ENCODE assay signal across 8 cellular contexts in the genomic region with DNA sequence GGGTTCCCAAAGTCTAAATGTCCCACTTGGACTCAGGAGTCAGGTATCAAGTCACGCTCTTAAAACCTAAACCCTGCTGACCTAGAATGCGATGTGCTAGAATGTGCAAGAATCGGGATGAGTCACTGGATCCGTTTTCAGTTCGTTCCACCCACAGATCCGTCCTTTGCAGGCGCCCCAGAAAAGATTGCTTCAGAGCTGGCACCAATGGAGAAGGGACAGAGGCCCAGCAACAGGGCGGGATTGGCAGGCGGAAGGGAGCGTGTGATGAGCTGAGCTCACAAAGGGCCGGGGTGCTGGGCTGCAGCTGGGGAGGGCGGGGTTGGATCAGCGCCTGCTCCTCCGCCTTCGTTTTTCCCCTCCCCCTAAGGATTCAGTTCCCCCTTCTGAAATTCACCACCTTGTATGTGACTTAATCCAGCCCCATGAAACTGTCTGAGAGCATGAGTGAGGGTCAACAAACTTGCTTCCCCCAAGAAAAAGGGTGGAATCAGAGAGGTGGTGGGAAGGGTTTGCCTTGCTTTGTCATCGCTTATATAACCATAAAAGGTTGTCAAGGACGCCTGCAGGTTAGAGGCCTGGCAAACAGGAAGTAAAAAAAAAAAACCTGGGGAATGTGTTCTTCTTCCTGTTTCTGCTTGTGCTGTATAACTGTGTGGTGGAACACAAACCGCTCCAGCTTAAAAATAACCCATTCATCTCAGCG. TPM values are rescaled to one million over a fixed set of nuclear protein-coding genes. Genes with fewer than 3 reads are reported as not detected.
DNase-seq lines count a peak whose midpoint lies in the region; ATAC-seq and TF ChIP-seq lines count a peak whose summit lies in the region.

No MANE protein-coding gene starts in this region.

- TF ChIP-seq CTCF in fibroblast of villous mesenchyme (IDR thresholded peaks at IDR 0.05; ENCODE audit: insufficient read depth, low read depth, low read length) (no peak), testis (IDR thresholded peaks at IDR 0.05) (peak in 1 of 3 experiments; percentile 7)

- no peak overlapping the region for H2BK5ac ChIP-seq in neuronal stem cell (ENCODE audit: low read length)

- H2AFZ ChIP-seq in neuronal stem cell (ENCODE audit: low read length): peak overlapping the region; percentile 68

- H3K4me2 ChIP-seq in neuronal stem cell (ENCODE audit: insufficient read depth, low read length, poor library complexity, severe bottlenecking): peak overlapping the region; percentile 70

- no peak overlapping the region for H3K4ac ChIP-seq in neuronal stem cell (ENCODE audit: low read length)

- intact Hi-C loops in testis (cut with DNase I; ENCODE audit: low total_unique reads): no loop called here

- H3K36me3 ChIP-seq in KOPT-K1 (ENCODE audit: insufficient read depth, low read length) (peaks cover 18% of the 10 kb centered on the region), neuronal stem cell (replicated peaks in 1 of 2; ENCODE audit: control insufficient read depth in 2 of 2, insufficient read depth in 2 of 2, low read length in 2 of 2) (peaks cover 7 to 19% of the 10 kb centered on the region in 2 donors), testis (ENCODE audit: low read depth, missing control alignments) (no peaks in the 10 kb centered on the region)

- H2BK12ac ChIP-seq in neuronal stem cell (ENCODE audit: low read length): no peak overlapping the region

- peaks cover 31 to 34% of the 10 kb centered on the region in 2 donors for H3K4me1 ChIP-seq in neuronal stem cell (ENCODE audit: control insufficient read depth in 2 of 2, insufficient read depth in 1 of 2, low read depth in 1 of 2, low read length in 2 of 2)
- H3K4me1 ChIP-seq in testis: peaks cover 37% of the 10 kb centered on the region

- H3K23ac ChIP-seq in neuronal stem cell (ENCODE audit: low read depth, low read length, poor library complexity): no peak overlapping the region

- H4K8ac ChIP-seq in neuronal stem cell (ENCODE audit: low read depth, low read length): no peak overlapping the region

- H3K36me3 Mint-ChIP-seq in activated T-cell treated with anti-CD3 and anti-CD28 coated beads, Interleukin-2, amount 50 U/mL, for 4 hours (ENCODE audit: insufficient read depth): peaks cover 21% of the 10 kb centered on the region

- no peaks in the 10 kb centered on the region for H3K9me3 Mint-ChIP-seq in activated T-cell treated with anti-CD3 and anti-CD28 coated beads, Interleukin-2, amount 50 U/mL, for 4 hours

- no peak overlapping the region for H3K9ac ChIP-seq in neuronal stem cell (ENCODE audit: low read depth, low read length, poor library complexity)

- peak overlapping the region; percentile 99 for H3K4me3 Mint-ChIP-seq in activated T-cell treated with anti-CD3 and anti-CD28 coated beads, Interleukin-2, amount 50 U/mL, for 4 hours

- peak overlapping the region; percentile 95 for H3K27ac ChIP-seq in KOPT-K1 (ENCODE audit: low read depth, low read length, poor library complexity, severe bottlenecking)
- peak overlapping the region; percentile 98 for H3K27ac ChIP-seq in neuronal stem cell (replicated peaks; ENCODE audit: low read length)
- H3K27ac ChIP-seq in testis: peak overlapping the region; percentile 100

- H3K9me3 ChIP-seq in KOPT-K1 (ENCODE audit: insufficient read depth, low read length, poor library complexity, severe bottlenecking) (no peaks in the 10 kb centered on the region), neuronal stem cell (replicated peaks in 1 of 2; ENCODE audit: control insufficient read depth in 2 of 2, insufficient read depth in 1 of 2, low read depth in 1 of 2, low read length in 2 of 2) (no peaks in the 10 kb centered on the region), testis (no peaks in the 10 kb centered on the region)

- TF ChIP-seq POLR2A in testis (IDR thresholded peaks at IDR 0.05): peak; percentile 19

- H4K91ac ChIP-seq in neuronal stem cell (ENCODE audit: low read depth, low read length, poor library complexity): no peak overlapping the region

- no peak overlapping the region for H2BK15ac ChIP-seq in neuronal stem cell (ENCODE audit: low read length)

- H3K4me3 ChIP-seq in fibroblast of villous mesenchyme (ENCODE audit: low read depth, low read length): peak overlapping the region; percentile 96
- peak overlapping the region in 1 of 2 donors; percentile 42 for H3K4me3 ChIP-seq in neuronal stem cell (ENCODE audit: low read length in 2 of 2)
- peak overlapping the region; percentile 19 to 43 for H3K4me3 ChIP-seq in testis

- no peak overlapping the region for H2BK120ac ChIP-seq in neuronal stem cell (ENCODE audit: low read depth, low read length)

- H3K27me3 ChIP-seq in neuronal stem cell (ENCODE audit: control insufficient read depth in 3 of 3, insufficient read depth in 3 of 3, low read depth in 1 of 3, low read length in 3 of 3) (no peaks in the 10 kb centered on the region), testis (no peaks in the 10 kb centered on the region)

- peak overlapping the region; percentile 92 for H3K18ac ChIP-seq in neuronal stem cell (ENCODE audit: low read length)

- peaks cover 86% of the 10 kb centered on the region for H3K4me1 Mint-ChIP-seq in activated T-cell treated with anti-CD3 and anti-CD28 coated beads, Interleukin-2, amount 50 U/mL, for 4 hours (ENCODE audit: low read depth)

- peak; percentile 46 for ATAC-seq in GM21576 (IDR thresholded peaks at IDR 0.05; ENCODE audit: unreplicated experiment)
- ATAC-seq in activated T-cell treated with anti-CD3 and anti-CD28 coated beads, Interleukin-2, amount 50 U/mL, for 4 hours: peak; percentile 67 to 71

- H3K27me3 Mint-ChIP-seq in activated T-cell treated with anti-CD3 and anti-CD28 coated beads, Interleukin-2, amount 50 U/mL, for 4 hours (ENCODE audit: low read depth): peaks cover 2% of the 10 kb centered on the region

- peaks cover 7% of the 10 kb centered on the region for H3K79me1 ChIP-seq in neuronal stem cell (ENCODE audit: low read depth, low read length)

- DNase-seq in CMK (ENCODE audit: low read depth) (peak; percentile 93), fibroblast of villous mesenchyme (ENCODE audit: low read depth) (peak; percentile 100), neuronal stem cell (ENCODE audit: low spot score) (peak; percentile 95), testis (peak; percentile 98), NCI-H345 treated with DMSO at 0.1 percent for 48 hours (lab: John Stamatoyannopoulos, UW; ENCODE audit: unreplicated experiment) (no peak)
- peak; percentile 84 for DNase-seq in activated T-cell treated with anti-CD3 and anti-CD28 coated beads, Interleukin-2, amount 50 U/mL, for 4 hours

- no CpG with 5 or more reads among the region's 19 CpGs for WGBS in neuronal stem cell (ENCODE audit: extremely low coverage in 2 of 2, insufficient read length in 2 of 2, insufficient replicate concordance in 1 of 2), 2 donors
- 0% methylated on average over 18 to 19 of the region's 19 CpGs for WGBS in testis, 2 donors

- no peak overlapping the region for H2AK5ac ChIP-seq in neuronal stem cell (ENCODE audit: low read depth, low read length)

- H3K14ac ChIP-seq in neuronal stem cell (ENCODE audit: low read length): no peak overlapping the region

RNA-seq across cellular contexts. Expression of gene UBC, which starts 2.8 kb away (rescaled TPM):
- 100 to 1,000 TPM; 856 to 923 (median 865) TPM for total RNA-seq in activated T-cell treated with anti-CD3 and anti-CD28 coated beads, Interleukin-2, amount 50 U/mL, for 4 hours
- total RNA-seq in fibroblast of villous mesenchyme: 1,520 and 1,741 TPM in 2 replicates
- 841 TPM for polyA plus RNA-seq in neuronal stem cell (2013, experiment 1 of 2)
- polyA plus RNA-seq in neuronal stem cell (2013, experiment 2 of 2): 847 TPM
- total RNA-seq in testis: 1,000 to 10,000 TPM; 1,262 to 1,458 TPM
- 2,678 TPM for polyA plus RNA-seq in testis (ENCODE audit: insufficient read depth, low read depth, low replicate concordance)

RNA-seq across cellular contexts. Expression of gene SCARB1, which starts 53.6 kb away (rescaled TPM):
- total RNA-seq in activated T-cell treated with anti-CD3 and anti-CD28 coated beads, Interleukin-2, amount 50 U/mL, for 4 hours: 10 to 100 TPM; 17.0 to 29.9 (median 23.4) TPM
- total RNA-seq in fibroblast of villous mesenchyme (22.5 and 28.5 TPM in 2 replicates), testis (10 to 100 TPM; 46.9 to 73.6 TPM)
- polyA plus RNA-seq in neuronal stem cell (2013, experiment 1 of 2): 15.5 TPM
- 15.7 TPM for polyA plus RNA-seq in neuronal stem cell (2013, experiment 2 of 2)
- polyA plus RNA-seq in testis (ENCODE audit: insufficient read depth, low read depth, low replicate concordance): 116 TPM
